ENCODE assay signal across 23 cellular contexts in the genomic region with DNA sequence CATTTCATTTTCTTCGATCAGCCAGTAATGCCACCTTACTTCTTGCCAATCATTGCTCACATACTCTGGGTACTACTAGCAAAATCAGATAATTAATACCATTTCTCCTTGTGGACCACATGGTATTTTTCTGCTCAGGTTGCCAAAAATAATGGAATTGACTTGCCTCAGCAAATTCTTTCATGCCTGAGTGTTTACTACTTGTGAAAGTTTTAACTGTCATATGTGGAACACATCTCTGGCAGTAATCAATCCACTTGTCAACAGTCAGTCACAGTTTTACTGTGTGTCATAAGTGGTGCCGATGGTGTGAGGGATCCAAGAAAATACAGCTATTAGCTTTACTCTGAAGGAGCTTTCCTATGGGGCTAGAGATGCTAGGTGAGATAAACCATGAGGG.
"Had no signal": no experiment of that assay in that cellular context is flagged by ENCODE, and none has a peak within 500 bp of the region (broad histone marks: within the 10 kb centered on the region; RNA-seq: fewer than 3 reads in every experiment).

No MANE protein-coding gene starts in this region.

- H3K4me1 ChIP-seq: gastrocnemius medialis, thyroid gland had no signal

- H3K9me3 ChIP-seq: gastrocnemius medialis, left ventricle myocardium inferior, thyroid gland had no signal

- H3K27me3 Mint-ChIP-seq: brain; naive thymus-derived CD8-positive, alpha-beta T cell; stimulated activated naive CD8-positive, alpha-beta T cell treated with anti-CD3 and anti-CD28 coated beads, Interleukin-15, Interleukin-2, amounts not matched to agents 100 ng/mL and 50 ng/mL, for 24 hours; T-cell had no signal

- H3K9me3 Mint-ChIP-seq: brain; mesothelial cell of epicardium; naive thymus-derived CD8-positive, alpha-beta T cell; stimulated activated naive CD8-positive, alpha-beta T cell treated with anti-CD3 and anti-CD28 coated beads, Interleukin-15, Interleukin-2, amounts not matched to agents 100 ng/mL and 50 ng/mL, for 24 hours; T-cell had no signal

- H3K4me1 Mint-ChIP-seq: brain; naive thymus-derived CD8-positive, alpha-beta T cell; T-cell had no signal

- DNase-seq: activated CD4-positive, alpha-beta T cell treated with anti-CD3 and anti-CD28 coated beads for 1 hour; activated CD4-positive, alpha-beta T cell treated with anti-CD3 and anti-CD28 coated beads, Interleukin-2, amount 50 U/mL, for 4 hours; activated CD8-positive, alpha-beta memory T cell treated with anti-CD3 and anti-CD28 coated beads for 24 hours; activated CD8-positive, alpha-beta memory T cell treated with anti-CD3 and anti-CD28 coated beads, Interleukin-2, amount 50 U/mL, for 4 hours; activated effector memory CD4-positive, alpha-beta T cell treated with anti-CD3 and anti-CD28 coated beads, Interleukin-2, amount 50 U/mL, for 16 hours; activated naive CD4-positive, alpha-beta T cell treated with anti-CD3 and anti-CD28 coated beads, Interleukin-2, amount 50 U/mL, for 16 hours; anterior cingulate cortex; caudate nucleus; dermis blood vessel endothelial cell; effector CD8-positive, alpha-beta T cell; erythroblast; gastrocnemius medialis; hypothalamus; left ventricle myocardium inferior; naive thymus-derived CD8-positive, alpha-beta T cell; stimulated activated CD4-positive, alpha-beta T cell treated with anti-CD3 and anti-CD28 coated beads, Interleukin-4, amount 100 ng/mL, for 4 hours; substantia nigra; T-cell; thyroid gland had no signal

- H3K27ac ChIP-seq: gastrocnemius medialis, thyroid gland had no signal

- H3K27me3 ChIP-seq: gastrocnemius medialis, thyroid gland had no signal

- H3K27ac Mint-ChIP-seq: mesothelial cell of epicardium; stimulated activated naive CD8-positive, alpha-beta T cell treated with anti-CD3 and anti-CD28 coated beads, Interleukin-15, Interleukin-2, amounts not matched to agents 100 ng/mL and 50 ng/mL, for 24 hours; T-cell had no signal

- H3K4me3 Mint-ChIP-seq: brain; mesothelial cell of epicardium; naive thymus-derived CD8-positive, alpha-beta T cell; stimulated activated naive CD8-positive, alpha-beta T cell treated with anti-CD3 and anti-CD28 coated beads, Interleukin-15, Interleukin-2, amounts not matched to agents 100 ng/mL and 50 ng/mL, for 24 hours; T-cell had no signal

- FAIRE-seq: TTC549 had no signal

- H3K4me3 ChIP-seq: gastrocnemius medialis, left ventricle myocardium inferior, thyroid gland had no signal

- ATAC-seq: gastrocnemius medialis; naive thymus-derived CD8-positive, alpha-beta T cell; T-cell had no signal
